Comparison of ENCODE assay signal across 1 cellular context in genomic region chr12:56258820-56259183, GRCh38.
TF ChIP-seq lines count a peak whose summit lies in the region.

No MANE protein-coding gene starts in this region.

TF ChIP-seq in K562, 482 proteins besides CTCF, POLR2A, EP300 and RAD21:
- peak; percentile 23; the same call in 1 of the 2 replicates for TF ChIP-seq OTX1 (CRISPR knock-in tag; IDR thresholded peaks at IDR 0.05)
- 0 out of 4 replicates have a peak, but pooled peaks of 1 of the 2 experiments have one; percentile 22 for TF ChIP-seq HDAC1 (IDR thresholded peaks at IDR 0.05)
- peak in 1 of 3 experiments; percentile 38 for TF ChIP-seq YY1 (IDR thresholded peaks at IDR 0.05; ENCODE audit: borderline replicate concordance in 1 of 3, control insufficient read depth in 1 of 3, extremely low read depth in 1 of 3, insufficient read depth in 3 of 3, insufficient read length in 1 of 3, insufficient replicate concordance in 2 of 3, low read depth in 1 of 3, low read length in 2 of 3)
- 0 out of 2 replicates have a peak, but pooled peaks have one; percentile 2 for TF ChIP-seq FOSL1 (tag; conservative IDR thresholded peaks at IDR 0.05)
- TF ChIP-seq PKNOX1 (IDR thresholded peaks at IDR 0.05): 0 out of 2 replicates have a peak, but pooled peaks have one; percentile 19
- 0 out of 4 replicates have a peak, but pooled peaks of 1 of the 2 experiments have one; percentile 14 for TF ChIP-seq ARNT (IDR thresholded peaks at IDR 0.05)
- TF ChIP-seq, protein P1, sequence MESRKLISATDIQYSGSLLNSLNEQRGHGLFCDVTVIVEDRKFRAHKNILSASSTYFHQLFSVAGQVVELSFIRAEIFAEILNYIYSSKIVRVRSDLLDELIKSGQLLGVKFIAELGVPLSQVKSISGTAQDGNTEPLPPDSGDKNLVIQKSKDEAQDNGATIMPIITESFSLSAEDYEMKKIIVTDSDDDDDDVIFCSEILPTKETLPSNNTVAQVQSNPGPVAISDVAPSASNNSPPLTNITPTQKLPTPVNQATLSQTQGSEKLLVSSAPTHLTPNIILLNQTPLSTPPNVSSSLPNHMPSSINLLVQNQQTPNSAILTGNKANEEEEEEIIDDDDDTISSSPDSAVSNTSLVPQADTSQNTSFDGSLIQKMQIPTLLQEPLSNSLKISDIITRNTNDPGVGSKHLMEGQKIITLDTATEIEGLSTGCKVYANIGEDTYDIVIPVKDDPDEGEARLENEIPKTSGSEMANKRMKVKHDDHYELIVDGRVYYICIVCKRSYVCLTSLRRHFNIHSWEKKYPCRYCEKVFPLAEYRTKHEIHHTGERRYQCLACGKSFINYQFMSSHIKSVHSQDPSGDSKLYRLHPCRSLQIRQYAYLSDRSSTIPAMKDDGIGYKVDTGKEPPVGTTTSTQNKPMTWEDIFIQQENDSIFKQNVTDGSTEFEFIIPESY (CRISPR knock-in tag; IDR thresholded peaks at IDR 0.05): 0 out of 2 replicates have a peak, but pooled peaks have one; percentile 7
- 0 out of 2 replicates have a peak, but pooled peaks have one; percentile 35 for TF ChIP-seq PREB (CRISPR knock-in tag; IDR thresholded peaks at IDR 0.05)
- no peak for TF ChIP-seq CHD7 (IDR thresholded peaks at IDR 0.05; ENCODE audit: low read depth, low read length)
- TF ChIP-seq E2F3 (CRISPR knock-in tag; IDR thresholded peaks at IDR 0.05): no peak
- TF ChIP-seq, protein P2, sequence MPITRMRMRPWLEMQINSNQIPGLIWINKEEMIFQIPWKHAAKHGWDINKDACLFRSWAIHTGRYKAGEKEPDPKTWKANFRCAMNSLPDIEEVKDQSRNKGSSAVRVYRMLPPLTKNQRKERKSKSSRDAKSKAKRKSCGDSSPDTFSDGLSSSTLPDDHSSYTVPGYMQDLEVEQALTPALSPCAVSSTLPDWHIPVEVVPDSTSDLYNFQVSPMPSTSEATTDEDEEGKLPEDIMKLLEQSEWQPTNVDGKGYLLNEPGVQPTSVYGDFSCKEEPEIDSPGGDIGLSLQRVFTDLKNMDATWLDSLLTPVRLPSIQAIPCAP (CRISPR knock-in tag; IDR thresholded peaks at IDR 0.05; ENCODE audit: borderline replicate concordance): no peak
- peak; percentile 44; the same call in 1 of the 2 replicates for TF ChIP-seq DPF2 (IDR thresholded peaks at IDR 0.05)
- 0 out of 2 replicates have a peak, but pooled peaks have one; percentile 15 for TF ChIP-seq PATZ1 (CRISPR knock-in tag; IDR thresholded peaks at IDR 0.05; ENCODE audit: borderline replicate concordance)
- peak; percentile 22; the same call in 1 of the 2 replicates for TF ChIP-seq ZNF24 (IDR thresholded peaks at IDR 0.05)
